In genomic region chr16:9091867-9092281, GRCh38 we compare ENCODE assay signal across 8 cellular contexts. TPM values are rescaled to one million over a fixed set of nuclear protein-coding genes. Genes with fewer than 3 reads are reported as not detected.
DNase-seq lines count a peak whose midpoint lies in the region; ATAC-seq and TF ChIP-seq lines count a peak whose summit lies in the region.

No MANE protein-coding gene starts in this region.

- peak overlapping the region; percentile 88 for H3K4me3 Mint-ChIP-seq in activated B cell treated with CpG ODN at 0.5 μM for 24 hours

- intact Hi-C loops in activated B cell treated with CpG ODN at 0.5 μM for 24 hours (cut with micrococcal nuclease), result loop anchor here (1.0 to 5.0 kb wide), 10 partner anchors 13 to 1780 kb away; partner anchors contain the start of genes PMM2 and TMEM186

- POLR2A ChIA-PET in activated B cell treated with CpG ODN at 0.5 μM for 24 hours (lab: Charles Lee), result interaction anchor here (0.8 to 4.5 kb wide), 26 partner anchors 9 to 1799 kb away, joined by 3 to 145 read pairs (median 8); partner anchors contain the start of genes CARHSP1, PMM2, TMEM186 and USP7

- peaks cover 55% of the 10 kb centered on the region for H3K4me1 Mint-ChIP-seq in activated B cell treated with CpG ODN at 0.5 μM for 24 hours

- peak; percentile 5 for ATAC-seq in GM19328 (IDR thresholded peaks at IDR 0.05; ENCODE audit: unreplicated experiment)
- ATAC-seq in HG03432 (IDR thresholded peaks at IDR 0.05; ENCODE audit: unreplicated experiment), result peak; percentile 14
- peak; percentile 2 for ATAC-seq in activated B cell treated with CpG ODN at 0.5 μM for 24 hours (ENCODE audit: low read depth)
- ATAC-seq in thoracic aorta (ENCODE audit: insufficient number of reproducible peaks, low FRiP score, low read depth), result no peak

- peaks cover 37% of the 10 kb centered on the region for H3K36me3 Mint-ChIP-seq in activated B cell treated with CpG ODN at 0.5 μM for 24 hours (ENCODE audit: low read depth)

- H3K36me3 ChIP-seq in BE2C (peaks cover 38% of the 10 kb centered on the region), ectodermal cell (ENCODE audit: control insufficient read depth, insufficient read depth, low read length) (no peaks in the 10 kb centered on the region), mucosa of rectum (ENCODE audit: control insufficient read depth in 2 of 2, insufficient read depth in 2 of 2, low read length in 2 of 2) (peaks cover 8 to 9% of the 10 kb centered on the region in 2 donors), thoracic aorta (peaks cover 5% of the 10 kb centered on the region)

- no peaks in the 10 kb centered on the region for H3K9me3 Mint-ChIP-seq in activated B cell treated with CpG ODN at 0.5 μM for 24 hours

- H3K27ac ChIP-seq in ectodermal cell (ENCODE audit: insufficient read depth, low read depth, low read length, poor library complexity, severe bottlenecking), result peak overlapping the region; percentile 48
- H3K27ac ChIP-seq in mucosa of rectum (ENCODE audit: low read depth in 2 of 2, low read length in 2 of 2), result peak overlapping the region; percentile 98 to 99
- peak overlapping the region; percentile 98 for H3K27ac ChIP-seq in thoracic aorta

- H3K9ac ChIP-seq in mucosa of rectum (ENCODE audit: low read depth in 1 of 2, low read length in 2 of 2), result peak overlapping the region; percentile 92 to 100

- 0% methylated on average over 51 of the region's 51 CpGs for WGBS in ectodermal cell, 2 experiments

- H3K27ac Mint-ChIP-seq in activated B cell treated with CpG ODN at 0.5 μM for 24 hours, result peak overlapping the region; percentile 56

- H3K27me3 ChIP-seq in BE2C, result no peaks in the 10 kb centered on the region
- no peaks in the 10 kb centered on the region for H3K27me3 ChIP-seq in ectodermal cell (ENCODE audit: control insufficient read depth, insufficient read depth, low read length, poor library complexity, severe bottlenecking)
- no peaks in the 10 kb centered on the region for H3K27me3 ChIP-seq in mucosa of rectum (ENCODE audit: control insufficient read depth in 2 of 2, insufficient read depth in 2 of 2, low read length in 2 of 2)
- no peaks in the 10 kb centered on the region for H3K27me3 ChIP-seq in thoracic aorta (replicated peaks; ENCODE audit: insufficient read depth)

- CTCF ChIA-PET in activated B cell treated with CpG ODN at 0.5 μM for 24 hours (lab: Charles Lee), result interaction anchor here (1.2 to 1.3 kb wide), 2 partner anchors 43 to 200 kb away, joined by 3 to 7 read pairs; no protein-coding TSS in a partner anchor

- H3K9me3 ChIP-seq in BE2C (no peaks in the 10 kb centered on the region), ectodermal cell (ENCODE audit: control insufficient read depth, low read length) (no peaks in the 10 kb centered on the region), mucosa of rectum (ENCODE audit: control insufficient read depth in 2 of 2, low read length in 2 of 2) (no peaks in the 10 kb centered on the region), thoracic aorta (no peaks in the 10 kb centered on the region)

- TF ChIP-seq CTCF in BE2C (IDR thresholded peaks at IDR 0.05; ENCODE audit: low read depth, low read length), result no peak
- no peak for TF ChIP-seq CTCF in activated B cell treated with CpG ODN at 0.5 μM for 24 hours (IDR thresholded peaks at IDR 0.05)
- no peak for TF ChIP-seq CTCF in thoracic aorta (IDR thresholded peaks at IDR 0.05)

- no peaks in the 10 kb centered on the region for H3K27me3 Mint-ChIP-seq in activated B cell treated with CpG ODN at 0.5 μM for 24 hours

- DNase-seq in BE2C (no peak), activated B cell treated with CpG ODN at 0.5 μM for 24 hours (peak; percentile 60), thoracic aorta (ENCODE audit: low spot score) (no peak), pons (ENCODE audit: low spot score) (no peak)

- H3K4me1 ChIP-seq in BE2C, result 0 out of 2 replicates have a peak, but pooled peaks cover 3% of the 10 kb centered on the region
- peaks cover 8% of the 10 kb centered on the region for H3K4me1 ChIP-seq in ectodermal cell (ENCODE audit: control insufficient read depth, insufficient read depth, low read length)
- H3K4me1 ChIP-seq in mucosa of rectum (ENCODE audit: control insufficient read depth in 2 of 2, insufficient read depth in 2 of 2, low read length in 2 of 2), result peaks cover 26 to 33% of the 10 kb centered on the region in 2 donors
- peaks cover 34 to 38% of the 10 kb centered on the region in 2 donors for H3K4me1 ChIP-seq in thoracic aorta (ENCODE audit: control insufficient read depth in 1 of 2, low read depth in 2 of 2)

- H3K4me3 ChIP-seq in BE2C (ENCODE audit: low read depth, low read length) (peak overlapping the region; percentile 97), ectodermal cell (ENCODE audit: insufficient read depth, low read depth, low read length) (peak overlapping the region; percentile 90), mucosa of rectum (ENCODE audit: low read length in 2 of 2) (peak overlapping the region; percentile 91 to 93), thoracic aorta (peak overlapping the region; percentile 93)

RNA-seq across cellular contexts. Expression of gene HAPSTR1, which starts 0.4 kb away (rescaled TPM):
- 34.2 TPM for polyA plus RNA-seq in BE2C (2012; ENCODE audit: insufficient read depth, insufficient read length, low read depth)
- total RNA-seq in activated B cell treated with CpG ODN at 0.5 μM for 24 hours (77.0 and 85.6 TPM in 2 replicates), thoracic aorta (10 to 100 TPM; 60.4 to 90.8 TPM)
- 54.5 TPM for polyA plus RNA-seq in ectodermal cell (2013, experiment 1 of 4)
- 63.8 TPM for polyA plus RNA-seq in ectodermal cell (2013, experiment 2 of 4)
- 32.6 TPM for polyA plus RNA-seq in ectodermal cell (2013, experiment 3 of 4)
- polyA plus RNA-seq in ectodermal cell (2013, experiment 4 of 4), result 37.2 TPM

Comparison
In these comparisons a context has a peak if more than half of its experiments do, and no peak if none do; other contexts are left out.
1. H3K27ac ChIP-seq: peak in every context shown above with its lines; median percentile 98 in mucosa of rectum; 98 in thoracic aorta; 48 in ectodermal cell.